In genomic region chrX:46383006-46383405, GRCh38 we compare ENCODE assay signal across 34 cellular contexts.
"Had no signal": no experiment of that assay in that cellular context is flagged by ENCODE, and none has a peak within 500 bp of the region (broad histone marks: within the 10 kb centered on the region; RNA-seq: fewer than 3 reads in every experiment).

No MANE protein-coding gene starts in this region.

- H3K9me3 ChIP-seq: ascending aorta, breast epithelium, colonic mucosa, esophagus squamous epithelium, gastroesophageal sphincter, heart right ventricle had no signal

- ATAC-seq: gastroesophageal sphincter, heart right ventricle, T-helper 17 cell had no signal

- H3K4me1 ChIP-seq: ascending aorta, breast epithelium, colonic mucosa, esophagus squamous epithelium, gastroesophageal sphincter, heart right ventricle had no signal

- H3K4me3 Mint-ChIP-seq: activated naive CD8-positive, alpha-beta T cell; activated T-cell treated with anti-CD3 and anti-CD28 coated beads, Interleukin-2, amount 50 U/mL, for 24 hours; activated T-cell treated with anti-CD3 and anti-CD28 coated beads, Interleukin-2, amount 50 U/mL, for 72 hours; brain; T-helper 17 cell; T-helper 2 cell treated with Interferon-gamma antibody and Interleukin-4, amounts not matched to agents 5 μg/mL and 100 μg/mL, for 36 hours had no signal

- H3K27ac Mint-ChIP-seq: activated naive CD8-positive, alpha-beta T cell; activated T-cell treated with anti-CD3 and anti-CD28 coated beads, Interleukin-2, amount 50 U/mL, for 24 hours; activated T-cell treated with anti-CD3 and anti-CD28 coated beads, Interleukin-2, amount 50 U/mL, for 72 hours; brain; T-helper 17 cell; T-helper 2 cell treated with Interferon-gamma antibody and Interleukin-4, amounts not matched to agents 5 μg/mL and 100 μg/mL, for 36 hours had no signal

- DNase-seq: activated CD4-positive, alpha-beta T cell treated with anti-CD3 and anti-CD28 coated beads for 48 hours; activated CD4-positive, alpha-beta T cell treated with anti-CD3 and anti-CD28 coated beads, Interleukin-2, amount 50 U/mL, for 1 hour; activated CD4-positive, alpha-beta T cell treated with anti-CD3 and anti-CD28 coated beads, Interleukin-2, amount 50 U/mL, for 48 hours; activated CD4-positive, CD25-positive, alpha-beta regulatory T cell; activated CD4-positive, CD25-positive, alpha-beta regulatory T cell treated with anti-CD3 and anti-CD28 coated beads, Interleukin-2, amount 50 U/mL, for 72 hours; activated CD8-positive, alpha-beta memory T cell treated with anti-CD3 and anti-CD28 coated beads, Interleukin-2, amount 50 U/mL, for 48 hours; activated effector memory CD4-positive, alpha-beta T cell treated with Interleukin-2 at 50 U/mL for 16 hours; activated gamma-delta T cell treated with Interleukin-2 at 50 U/mL for 16 hours; activated naive CD4-positive, alpha-beta T cell treated with anti-CD3 and anti-CD28 coated beads, Interleukin-2, amount 50 U/mL, for 16 hours; activated naive CD4-positive, alpha-beta T cell treated with Interleukin-2 at 50 U/mL for 16 hours; activated T-cell treated with anti-CD3 and anti-CD28 coated beads for 4 hours; activated T-cell treated with anti-CD3 and anti-CD28 coated beads, Interleukin-2, amount 50 U/mL, for 24 hours; activated T-cell treated with anti-CD3 and anti-CD28 coated beads, Interleukin-2, amount 50 U/mL, for 72 hours; central memory CD4-positive, alpha-beta T cell; cerebellar nuclear complex; colonic mucosa; effector CD8-positive, alpha-beta T cell; esophagus squamous epithelium; foreskin melanocyte; heart right ventricle; T-helper 1 cell; T-helper 17 cell; T1000; WERI-Rb-1 had no signal

- H3K27ac ChIP-seq: ascending aorta, breast epithelium, cardiac muscle cell, colonic mucosa, epithelial cell of prostate, esophagus squamous epithelium, gastroesophageal sphincter, heart right ventricle, hepatocyte, WERI-Rb-1 had no signal

- H3K27me3 Mint-ChIP-seq: activated naive CD8-positive, alpha-beta T cell; brain had no signal

- H3K27me3 ChIP-seq: ascending aorta, cardiac muscle cell, colonic mucosa, esophagus squamous epithelium, gastroesophageal sphincter, hepatocyte had no signal

- H3K4me1 Mint-ChIP-seq: brain, T-helper 17 cell had no signal

- H3K36me3 ChIP-seq: ascending aorta, breast epithelium, cardiac muscle cell, colonic mucosa, esophagus squamous epithelium, gastroesophageal sphincter, heart right ventricle, WERI-Rb-1 had no signal

- H3K4me3 ChIP-seq: ascending aorta, breast epithelium, cardiac muscle cell, colonic mucosa, esophagus squamous epithelium, gastroesophageal sphincter, heart right ventricle, hepatocyte had no signal

- H3K36me3 Mint-ChIP-seq: activated naive CD8-positive, alpha-beta T cell; brain had no signal

- H3K9me3 Mint-ChIP-seq: activated T-cell treated with anti-CD3 and anti-CD28 coated beads, Interleukin-2, amount 50 U/mL, for 24 hours; activated T-cell treated with anti-CD3 and anti-CD28 coated beads, Interleukin-2, amount 50 U/mL, for 72 hours; T-helper 2 cell treated with Interferon-gamma antibody and Interleukin-4, amounts not matched to agents 5 μg/mL and 100 μg/mL, for 36 hours had no signal

- FAIRE-seq: endothelial cell of umbilical vein had no signal
